ENCODE assay signal across 9 cellular contexts in genomic region chr10:17226891-17227303, GRCh38. TPM values are rescaled to one million over a fixed set of nuclear protein-coding genes. Genes with fewer than 3 reads are reported as not detected.
DNase-seq lines count a peak whose midpoint lies in the region; ATAC-seq and TF ChIP-seq lines count a peak whose summit lies in the region.
"Had no signal": no experiment of that assay in that cellular context is flagged by ENCODE, and none has a peak within 500 bp of the region (broad histone marks: within the 10 kb centered on the region; RNA-seq: fewer than 3 reads in every experiment).

No MANE protein-coding gene starts in this region.

- no peaks in the 10 kb centered on the region for H3K9me3 ChIP-seq in breast epithelium

- peaks cover 53% of the 10 kb centered on the region for H3K4me1 Mint-ChIP-seq in stimulated activated naive CD8-positive, alpha-beta T cell treated with anti-CD3 and anti-CD28 coated beads, Interleukin-15, Interleukin-2, amounts not matched to agents 100 ng/mL and 50 ng/mL, for 24 hours (ENCODE audit: low read depth)
- peaks cover 33 to 56% (median 37%) of the 10 kb centered on the region in 3 donors for H3K4me1 Mint-ChIP-seq in naive B cell

- intact Hi-C loops in breast epithelium (cut with DNase I; ENCODE audit: low total_unique reads) = no loop called here

- H3K36me3 Mint-ChIP-seq in stimulated activated naive CD8-positive, alpha-beta T cell treated with anti-CD3 and anti-CD28 coated beads, Interleukin-15, Interleukin-2, amounts not matched to agents 100 ng/mL and 50 ng/mL, for 24 hours (ENCODE audit: low read depth) = peaks cover 25% of the 10 kb centered on the region
- no peaks in the 10 kb centered on the region for H3K36me3 Mint-ChIP-seq in naive B cell

- no peak for TF ChIP-seq CTCF in breast epithelium (IDR thresholded peaks at IDR 0.05)

- DNase-seq in stimulated activated naive CD8-positive, alpha-beta T cell treated with anti-CD3 and anti-CD28 coated beads, Interleukin-15, Interleukin-2, amounts not matched to agents 100 U/mL and 50 U/mL, for 24 hours = no peak
- DNase-seq in breast epithelium (ENCODE audit: low spot score in 2 of 2) (no peak), naive B cell (no peak), hepatic stellate cell (ENCODE audit: low spot score) (no peak), H4 (ENCODE audit: low spot score) (no peak)
- DNase-seq: NCI-H2227 treated with DMSO at 0.1 percent for 48 hours had no signal

- H3K36me3 ChIP-seq in breast epithelium = no peaks in the 10 kb centered on the region

- H3K27me3 Mint-ChIP-seq in stimulated activated naive CD8-positive, alpha-beta T cell treated with anti-CD3 and anti-CD28 coated beads, Interleukin-15, Interleukin-2, amounts not matched to agents 100 ng/mL and 50 ng/mL, for 24 hours = no peaks in the 10 kb centered on the region
- peaks cover 0 to 9% (median 7%) of the 10 kb centered on the region in 3 donors for H3K27me3 Mint-ChIP-seq in naive B cell

- H3K27ac ChIP-seq in breast epithelium = peak overlapping the region; percentile 93 to 99

- peak overlapping the region; percentile 96 for H3K4me3 Mint-ChIP-seq in stimulated activated naive CD8-positive, alpha-beta T cell treated with anti-CD3 and anti-CD28 coated beads, Interleukin-15, Interleukin-2, amounts not matched to agents 100 ng/mL and 50 ng/mL, for 24 hours
- peak overlapping the region; percentile 72 to 99 (median 95) for H3K4me3 Mint-ChIP-seq in naive B cell

- peak overlapping the region; percentile 94 for H3K27ac Mint-ChIP-seq in stimulated activated naive CD8-positive, alpha-beta T cell treated with anti-CD3 and anti-CD28 coated beads, Interleukin-15, Interleukin-2, amounts not matched to agents 100 ng/mL and 50 ng/mL, for 24 hours
- peak overlapping the region in 4 of 6 donors; percentile 80 to 99 (median 96) for H3K27ac Mint-ChIP-seq in naive B cell

- no peaks in the 10 kb centered on the region for H3K9me3 Mint-ChIP-seq in stimulated activated naive CD8-positive, alpha-beta T cell treated with anti-CD3 and anti-CD28 coated beads, Interleukin-15, Interleukin-2, amounts not matched to agents 100 ng/mL and 50 ng/mL, for 24 hours
- no peaks in the 10 kb centered on the region for H3K9me3 Mint-ChIP-seq in naive B cell

- H3K4me1 ChIP-seq in breast epithelium = no peaks in the 10 kb centered on the region

- no peak for ATAC-seq in stimulated activated naive CD8-positive, alpha-beta T cell treated with anti-CD3 and anti-CD28 coated beads, Interleukin-15, Interleukin-2, amounts not matched to agents 100 U/mL and 50 U/mL, for 24 hours
- ATAC-seq in naive B cell (ENCODE audit: low read depth in 2 of 2) (no peak), HG02870 (IDR thresholded peaks at IDR 0.05; ENCODE audit: unreplicated experiment) (no peak), HG03097 (IDR thresholded peaks at IDR 0.05; ENCODE audit: low FRiP score, unreplicated experiment) (no peak)

- no peak for TF ChIP-seq POLR2A in breast epithelium (IDR thresholded peaks at IDR 0.05)

- no peaks in the 10 kb centered on the region for H3K27me3 ChIP-seq in breast epithelium

- peak overlapping the region in 1 of 3 donors; percentile 90 for H3K4me3 ChIP-seq in breast epithelium

RNA-seq across cellular contexts. Expression of gene VIM, which starts 1.1 kb away (rescaled TPM):
- 1,000 to 10,000 TPM; 1,431 to 8,681 (median 2,067) TPM for total RNA-seq in breast epithelium
- 100 to 1,000 TPM in 5 of 6 donors, 10 to 100 TPM in 1; 41.1 to 171 (median 131) TPM for polyA plus RNA-seq in naive B cell (ENCODE audit: low read depth in 6 of 6)
- 2,086 and 2,364 TPM in 2 replicates for total RNA-seq in H4 (2014; rRNA removed; shearing (Covaris generic))

RNA-seq across cellular contexts. Expression of gene TRDMT1, which starts 25.4 kb away (rescaled TPM):
- 10 to 100 TPM in 2 of 3 donors, 1 to 10 TPM in 1; 5.8 to 18.6 (median 13.4) TPM for total RNA-seq in breast epithelium
- polyA plus RNA-seq in naive B cell (ENCODE audit: low read depth in 6 of 6) = 10 to 100 TPM in 3 of 6 donors, 1 to 10 TPM in 3; 6.9 to 15.5 (median 9.6) TPM
- 3.0 and 6.1 TPM in 2 replicates for total RNA-seq in H4 (2014; rRNA removed; shearing (Covaris generic))
